In the genomic region with DNA sequence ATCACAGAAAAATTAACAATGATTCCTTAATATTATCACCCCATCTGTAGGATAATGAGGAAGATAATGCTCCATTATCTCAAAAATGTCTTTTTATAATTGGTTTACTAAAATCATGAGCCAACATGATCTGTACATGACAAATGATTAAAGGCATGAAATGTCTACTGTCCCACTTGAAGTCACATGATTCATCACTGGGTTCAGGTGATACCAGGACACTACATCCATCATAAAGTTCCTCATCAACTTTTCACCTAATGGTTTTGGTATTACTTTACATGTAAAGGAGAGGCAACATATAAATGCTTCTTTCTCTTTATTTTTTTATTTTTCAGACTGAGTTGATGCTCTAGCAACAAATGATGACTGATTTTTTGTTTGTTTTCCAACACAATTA, we compare ENCODE assay signal across 13 cellular contexts.
"Had no signal": no experiment of that assay in that cellular context is flagged by ENCODE, and none has a peak within 500 bp of the region (broad histone marks: within the 10 kb centered on the region; RNA-seq: fewer than 3 reads in every experiment).

No MANE protein-coding gene starts in this region.

- H3K4me3 Mint-ChIP-seq: stimulated activated memory B cell treated with anti-CD40 and anti-IgM and Interleukin-4, amounts not matched to agents 10 μg/mL and 1 μg/mL and 100 μg/mL, for 72 hours had no signal

- H3K9me3 ChIP-seq: colonic mucosa, left lung, tibial artery had no signal

- H3K4me2 ChIP-seq: hepatocyte had no signal

- H3K27me3 Mint-ChIP-seq: stimulated activated memory B cell treated with anti-CD40 and anti-IgM and Interleukin-4, amounts not matched to agents 10 μg/mL and 1 μg/mL and 100 μg/mL, for 72 hours had no signal

- H3K27me3 ChIP-seq: colonic mucosa, hepatocyte, left lung, tibial artery had no signal

- H3K9me3 Mint-ChIP-seq: stimulated activated memory B cell treated with anti-CD40 and anti-IgM and Interleukin-4, amounts not matched to agents 10 μg/mL and 1 μg/mL and 100 μg/mL, for 72 hours had no signal

- H3K4me3 ChIP-seq: colonic mucosa, hepatocyte, left lung, tibial artery had no signal

- H3K79me2 ChIP-seq: hepatocyte, parathyroid adenoma had no signal

- H3K27ac ChIP-seq: colonic mucosa, hepatocyte, left lung, parathyroid adenoma, tibial artery had no signal

- H3K4me1 ChIP-seq: colonic mucosa, left lung, parathyroid adenoma had no signal

- H3K4me1 Mint-ChIP-seq: stimulated activated memory B cell treated with anti-CD40 and anti-IgM and Interleukin-4, amounts not matched to agents 10 μg/mL and 1 μg/mL and 100 μg/mL, for 72 hours had no signal

- H3K27ac Mint-ChIP-seq: stimulated activated memory B cell treated with anti-CD40 and anti-IgM and Interleukin-4, amounts not matched to agents 10 μg/mL and 1 μg/mL and 100 μg/mL, for 72 hours had no signal

- ATAC-seq: esophagus mucosa; left lung; stimulated activated memory B cell treated with anti-CD40 and anti-IgM and Interleukin-4, amounts not matched to agents 10 μg/mL and 1 μg/mL and 100 μg/mL, for 72 hours had no signal

- DNase-seq: caudate nucleus; colonic mucosa; islet precursor cell; left lung; mammary epithelial cell; stimulated activated CD4-positive, alpha-beta T cell treated with anti-CD3 and anti-CD28 coated beads, Interleukin-12 subunit alpha, Interleukin-12 subunit beta, amount 100 ng/mL, for 4 hours; stimulated activated CD4-positive, alpha-beta T cell treated with anti-CD3 and anti-CD28 coated beads, Interleukin-2, amount 100 ng/mL, for 24 hours; T1000; tibial artery had no signal

- H3K9ac ChIP-seq: parathyroid adenoma had no signal

- H2AFZ ChIP-seq: hepatocyte, parathyroid adenoma had no signal
